22 cellular contexts compared by ENCODE assay signal in genomic region chr5:149761461-149761860, GRCh38.
"Had no signal": no experiment of that assay in that cellular context is flagged by ENCODE, and none has a peak within 500 bp of the region (broad histone marks: within the 10 kb centered on the region; RNA-seq: fewer than 3 reads in every experiment).

No MANE protein-coding gene starts in this region.

- H3K4me1 Mint-ChIP-seq: activated CD4-positive, alpha-beta memory T cell treated with anti-CD3 and anti-CD28 coated beads, Interleukin-2, amount 10 ng/mL, durations not matched to agents 7 days and 5 days had no signal

- H3K36me3 ChIP-seq: brain microvascular endothelial cell, cardiac muscle cell had no signal

- H3K27me3 Mint-ChIP-seq: activated CD4-positive, alpha-beta memory T cell treated with anti-CD3 and anti-CD28 coated beads, Interleukin-2, amount 10 ng/mL, durations not matched to agents 7 days and 5 days; activated naive CD8-positive, alpha-beta T cell; activated T-helper 17 cell treated with anti-CD3 and anti-CD28 coated beads, Interleukin-2, amount 50 U/mL, for 72 hours had no signal

- H3K4me3 Mint-ChIP-seq: activated CD4-positive, alpha-beta memory T cell treated with anti-CD3 and anti-CD28 coated beads, Interleukin-2, amount 10 ng/mL, durations not matched to agents 7 days and 5 days; activated naive CD4-positive, alpha-beta T cell treated with anti-CD3 and anti-CD28 coated beads for 36 hours; activated naive CD8-positive, alpha-beta T cell; activated T-helper 17 cell treated with anti-CD3 and anti-CD28 coated beads, Interleukin-2, amount 50 U/mL, for 72 hours had no signal

- H3K9me3 Mint-ChIP-seq: activated T-helper 17 cell treated with anti-CD3 and anti-CD28 coated beads, Interleukin-2, amount 50 U/mL, for 72 hours had no signal

- DNase-seq: activated CD4-positive, alpha-beta memory T cell treated with anti-CD3 and anti-CD28 coated beads, Interleukin-2, amount 10 ng/mL, durations not matched to agents 7 days and 5 days; activated CD4-positive, alpha-beta T cell treated with anti-CD3 and anti-CD28 coated beads, Interleukin-2, amount 50 U/mL, for 1 hour; activated CD4-positive, CD25-positive, alpha-beta regulatory T cell; activated gamma-delta T cell; activated naive CD4-positive, alpha-beta T cell treated with anti-CD3 and anti-CD28 coated beads for 36 hours; activated T-cell treated with anti-CD3 and anti-CD28 coated beads for 4 hours; activated T-cell treated with anti-CD3 and anti-CD28 coated beads, Interleukin-2, amount 50 U/mL, for 48 hours; brain microvascular endothelial cell; MM.1S; NCI-H1105; NCI-H1436 treated with DMSO at 0.1 percent for 48 hours; NCI-H187; NCI-H510A treated with DMSO at 0.1 percent for 48 hours; NCI-H748 treated with DMSO at 0.1 percent for 48 hours; PC-3; SIG-M5; T-helper 1 cell had no signal

- H3K27ac ChIP-seq: brain microvascular endothelial cell, cardiac muscle cell, VCaP had no signal

- FAIRE-seq: astrocyte had no signal

- H3K27ac Mint-ChIP-seq: activated CD4-positive, alpha-beta memory T cell treated with anti-CD3 and anti-CD28 coated beads, Interleukin-2, amount 10 ng/mL, durations not matched to agents 7 days and 5 days; activated naive CD4-positive, alpha-beta T cell treated with anti-CD3 and anti-CD28 coated beads for 36 hours; activated naive CD8-positive, alpha-beta T cell; activated T-helper 17 cell treated with anti-CD3 and anti-CD28 coated beads, Interleukin-2, amount 50 U/mL, for 72 hours had no signal

- ATAC-seq: activated T-helper 17 cell treated with anti-CD3 and anti-CD28 coated beads, Interleukin-2, amount 50 U/mL, for 72 hours; PC-3 had no signal

- H3K4me3 ChIP-seq: cardiac muscle cell had no signal

- H3K27me3 ChIP-seq: brain microvascular endothelial cell, cardiac muscle cell had no signal
